In the genomic region with DNA sequence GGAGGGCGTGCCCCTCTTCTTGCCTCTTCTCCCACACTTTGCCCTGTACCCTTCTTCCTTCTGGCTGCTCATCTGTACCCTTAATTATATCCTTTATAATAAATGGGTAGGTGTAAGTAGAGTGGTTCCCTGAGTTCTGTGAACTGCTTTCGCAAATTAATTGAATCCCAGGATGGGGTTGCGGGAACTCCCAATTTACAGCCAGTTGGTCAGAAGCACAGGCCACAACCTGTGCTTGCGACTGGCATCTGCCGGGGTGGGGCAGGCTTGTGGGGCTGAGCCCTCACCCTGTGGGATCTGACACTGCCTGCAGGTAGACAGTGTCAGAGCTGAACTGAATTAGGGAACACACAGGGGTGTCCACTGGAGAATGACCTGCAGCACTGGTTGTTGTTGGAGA, we compare ENCODE assay signal across 22 cellular contexts.
"Had no signal": no experiment of that assay in that cellular context is flagged by ENCODE, and none has a peak within 500 bp of the region (broad histone marks: within the 10 kb centered on the region; RNA-seq: fewer than 3 reads in every experiment).

No MANE protein-coding gene starts in this region.

- H3K27me3 ChIP-seq: testis, vagina had no signal

- H3K4me1 ChIP-seq: foreskin keratinocyte had no signal

- H3K27ac ChIP-seq: foreskin keratinocyte, left ventricle myocardium inferior, testis, vagina had no signal

- H3K4me2 ChIP-seq: smooth muscle cell had no signal

- H3K4me3 ChIP-seq: left ventricle myocardium inferior, smooth muscle cell, testis, vagina had no signal

- ATAC-seq: activated CD4-positive, alpha-beta T cell treated with anti-CD3 and anti-CD28 coated beads for 36 hours; foreskin keratinocyte; sciatic nerve; T-helper 17 cell had no signal

- DNase-seq: activated B cell treated with CpG ODN at 0.5 μM for 24 hours; activated CD4-positive, alpha-beta T cell treated with anti-CD3 and anti-CD28 coated beads for 36 hours; activated CD4-positive, alpha-beta T cell treated with anti-CD3 and anti-CD28 coated beads, Interleukin-2, amount 50 U/mL, for 48 hours; activated naive CD4-positive, alpha-beta T cell treated with Interleukin-2 at 50 U/mL for 16 hours; activated naive CD8-positive, alpha-beta T cell treated with anti-CD3 and anti-CD28 coated beads for 36 hours; activated T-cell treated with anti-CD3 and anti-CD28 coated beads, Interleukin-2, amount 50 U/mL, for 48 hours; cerebellar nuclear complex; cortex of kidney; immature natural killer cell; left ventricle myocardium inferior; nephron progenitor cell; nucleus accumbens; posterior cingulate gyrus; stimulated activated CD4-positive, alpha-beta T cell treated with anti-CD3 and anti-CD28 coated beads, Interleukin-15, amount 100 ng/mL, for 24 hours; stimulated activated CD4-positive, alpha-beta T cell treated with anti-CD3 and anti-CD28 coated beads, Interleukin-2, amount 100 ng/mL, for 48 hours; stimulated activated naive CD4-positive, alpha-beta T cell; T-helper 17 cell; testis had no signal

- H3K36me3 ChIP-seq: left ventricle myocardium inferior, vagina had no signal

- H3K9me3 ChIP-seq: left ventricle myocardium inferior, testis, vagina had no signal
